8 cellular contexts compared by ENCODE assay signal in genomic region chr17:69047368-69048263, GRCh38. TPM values are rescaled to one million over a fixed set of nuclear protein-coding genes. Genes with fewer than 3 reads are reported as not detected.
DNase-seq lines count a peak whose midpoint lies in the region; ATAC-seq, FAIRE-seq and TF ChIP-seq lines count a peak whose summit lies in the region.

No MANE protein-coding gene starts in this region.

- TF ChIP-seq RAD21 in HCT116 (IDR thresholded peaks at IDR 0.05; ENCODE audit: low read depth), result no peak

- no peaks in the 10 kb centered on the region for H3K9me2 ChIP-seq in HCT116 (ENCODE audit: insufficient read depth)

- no peaks in the 10 kb centered on the region for H4K20me1 ChIP-seq in HCT116 (ENCODE audit: insufficient read depth)

- ATAC-seq in HCT116, result peak; percentile 34; the same call in 1 of the 2 replicates
- peak; percentile 96 to 99 for ATAC-seq in right cardiac atrium
- ATAC-seq in GM18873 (IDR thresholded peaks at IDR 0.05; ENCODE audit: low FRiP score, unreplicated experiment), result no peak
- no peak for ATAC-seq in HG03439 (IDR thresholded peaks at IDR 0.05; ENCODE audit: unreplicated experiment)
- no peak for ATAC-seq in GM21528 (IDR thresholded peaks at IDR 0.05; ENCODE audit: low FRiP score, unreplicated experiment)

- RAD21 ChIA-PET in HCT116 (lab: Charles Lee; ENCODE audit: low non-redundant PET in 1 of 2, low total read pairs in 2 of 2, uncharacterized antibody in 2 of 2, unreplicated experiment in 2 of 2), result no interaction called here

- H3K27me3 ChIP-seq in HCT116 (ENCODE audit: insufficient read depth, low read length) (no peaks in the 10 kb centered on the region), right cardiac atrium (ENCODE audit: control insufficient read depth, insufficient read depth) (no peaks in the 10 kb centered on the region), small intestine (ENCODE audit: control insufficient read depth in 2 of 2, insufficient read depth in 2 of 2, low read length in 2 of 2) (no peaks in the 10 kb centered on the region)

- H3K27ac ChIP-seq in HCT116 (ENCODE audit: low read depth, low read length) (no peak overlapping the region), right cardiac atrium (ENCODE audit: low read length) (peak overlapping the region; percentile 85), small intestine (ENCODE audit: low read depth in 1 of 2, low read length in 1 of 2) (peak overlapping the region; percentile 66 to 81)

- no peak overlapping the region for H3K9ac ChIP-seq in HCT116 (ENCODE audit: low read length)

- H3K36me3 ChIP-seq in HCT116 (ENCODE audit: control insufficient read depth in 1 of 2, insufficient read depth in 2 of 2, low read length in 2 of 2) (no peaks in the 10 kb centered on the region), small intestine (ENCODE audit: control insufficient read depth in 2 of 2, insufficient read depth in 2 of 2, low read length in 2 of 2) (no peaks in the 10 kb centered on the region)

- no peak for TF ChIP-seq CTCF in HCT116 (IDR thresholded peaks at IDR 0.05 in 2 of 3, conservative IDR thresholded peaks at IDR 0.05 in 1 of 3; ENCODE audit: borderline replicate concordance in 1 of 3, insufficient read depth in 1 of 3, low read depth in 2 of 3, low read length in 2 of 3)

- H3K4me3 ChIP-seq in HCT116 (replicated peaks in 1 of 2; ENCODE audit: low read depth in 1 of 2, low read length in 2 of 2) (no peak overlapping the region), right cardiac atrium (ENCODE audit: low read length) (no peak overlapping the region), small intestine (ENCODE audit: low read depth in 1 of 2, low read length in 2 of 2) (no peak overlapping the region)

- BruUV-seq in HCT116 (replicated peaks; lab: Mats Ljungman, UMichigan), result no TSS peak

- H3K9me3 ChIP-seq in HCT116 (ENCODE audit: control insufficient read depth in 1 of 2, insufficient read depth in 1 of 2, low read depth in 1 of 2, low read length in 2 of 2) (no peaks in the 10 kb centered on the region), right cardiac atrium (ENCODE audit: control insufficient read depth, low read length) (no peaks in the 10 kb centered on the region), small intestine (ENCODE audit: control insufficient read depth, low read depth) (no peaks in the 10 kb centered on the region)

- H2AFZ ChIP-seq in HCT116 (ENCODE audit: low read depth, low read length, poor library complexity, severe bottlenecking), result no peak overlapping the region

- CTCF ChIA-PET in HCT116 (lab: Charles Lee), result no interaction called here

- no peak for DNase-seq in HCT116 (ENCODE audit: low read depth, low spot score)
- peak; percentile 100 for DNase-seq in amniotic epithelial cell (ENCODE audit: low read depth)
- DNase-seq in right cardiac atrium, result peak; percentile 72 to 89 (median 79)
- DNase-seq in small intestine, result peak; percentile 93
- no peak for DNase-seq in putamen (ENCODE audit: low spot score)

- intact Hi-C loops in HCT116 (cut with micrococcal nuclease) (no loop called here), right cardiac atrium (cut with DNase I) (no loop called here)

- POLR2A ChIA-PET in HCT116 (lab: Charles Lee), result no interaction called here

- WGBS in right cardiac atrium, result 12% methylated on average over 3 of the region's 3 CpGs
- WGBS in small intestine, 3 donors, result 9 to 22% (median 10%) methylated on average over 3 of the region's 3 CpGs

- no peaks in the 10 kb centered on the region for H3K79me2 ChIP-seq in HCT116 (ENCODE audit: insufficient read depth, low read length)

- no peak for TF ChIP-seq POLR2A in HCT116 (IDR thresholded peaks at IDR 0.05; ENCODE audit: borderline replicate concordance, extremely low read depth, insufficient read depth, insufficient read length)

- H3K4me1 ChIP-seq in HCT116 (ENCODE audit: control insufficient read depth in 1 of 2, insufficient read depth in 2 of 2, low read length in 2 of 2) (peaks cover under 1 to 11% of the 10 kb centered on the region in 2 experiments; a peak in 2 of 4 replicates), right cardiac atrium (ENCODE audit: control insufficient read depth, insufficient read depth, low read length) (peaks cover 1% of the 10 kb centered on the region), small intestine (ENCODE audit: control insufficient read depth in 2 of 2, insufficient read depth in 1 of 2, low read depth in 1 of 2, low read length in 1 of 2) (peaks cover 0 to under 1% of the 10 kb centered on the region in 2 donors)

- no peak overlapping the region for H3K4me2 ChIP-seq in HCT116 (ENCODE audit: low read length)

- no peak for FAIRE-seq in small intestine (lab: Jason Lieb, UNC)

TF ChIP-seq in HCT116, 20 proteins besides CTCF, POLR2A, EP300 and RAD21:
- TF ChIP-seq EZH2 (IDR thresholded peaks at IDR 0.05) (no peak), SIN3A (IDR thresholded peaks at IDR 0.05; ENCODE audit: low read depth) (no peak), ZNF274 (IDR thresholded peaks at IDR 0.05; ENCODE audit: low read depth, low read length) (no peak), SP1 (IDR thresholded peaks at IDR 0.05; ENCODE audit: low read depth) (no peak), CEBPB (IDR thresholded peaks at IDR 0.05; ENCODE audit: low read depth) (peak; percentile 12; the same call in 1 of the 2 replicates), EGR1 (IDR thresholded peaks at IDR 0.05; ENCODE audit: low read depth) (no peak), TCF7L2 (IDR thresholded peaks at IDR 0.05; ENCODE audit: borderline replicate concordance, extremely low read depth, insufficient read depth, insufficient read length) (no peak), ATF3 (IDR thresholded peaks at IDR 0.05) (no peak), FOSL1 (IDR thresholded peaks at IDR 0.05; ENCODE audit: low read depth) (peak; percentile 14; the same call in 1 of the 2 replicates), SRF (IDR thresholded peaks at IDR 0.05; ENCODE audit: low read depth) (no peak), JUND (IDR thresholded peaks at IDR 0.05) (peak; percentile 38; the same call in 1 of the 2 replicates), CBX3 (IDR thresholded peaks at IDR 0.05; ENCODE audit: low read depth) (no peak), ZFX (IDR thresholded peaks at IDR 0.05) (no peak), YY1 (IDR thresholded peaks at IDR 0.05; ENCODE audit: extremely low read depth, insufficient replicate concordance, low read depth, low read length) (no peak)

RNA-seq across cellular contexts. Expression of gene ABCA9, which starts 13.1 kb away (rescaled TPM):
- total RNA-seq in HCT116 (2021; ENCODE audit: unreplicated experiment) (not detected), right cardiac atrium (10 to 100 TPM; 14.5 to 28.7 (median 26.3) TPM)
- polyA plus RNA-seq in HCT116 (2012), result not detected in 2 replicates
- polyA plus RNA-seq in right cardiac atrium (29.5 TPM), small intestine (1 to 10 TPM in 1 of 3 donors, under 1 TPM in 2; 0.54 to 2.4 (median 0.89) TPM)

Comparison
In these comparisons a context has a peak if more than half of its experiments do, and no peak if none do; other contexts are left out.
1. ATAC-seq: peak in HCT116 (single experiment) and right cardiac atrium (2 of 2); none in GM18873 (single experiment), HG03439 (single experiment) and GM21528 (single experiment).
2. DNase-seq: peak in amniotic epithelial cell (single experiment), right cardiac atrium (3 of 3) and small intestine (single experiment); none in HCT116 (single experiment) and putamen (single experiment).
3. RNA of gene ABCA9, which starts 13.1 kb away (total RNA-seq): 14.5 to 28.7 TPM in right cardiac atrium; not detected in HCT116 (single experiment); every median in the first group is over 10 times any median in the second.